In genomic region chr4:61425315-61425714, GRCh38 we compare ENCODE assay signal across 26 cellular contexts.
"Had no signal": no experiment of that assay in that cellular context is flagged by ENCODE, and none has a peak within 500 bp of the region (broad histone marks: within the 10 kb centered on the region; RNA-seq: fewer than 3 reads in every experiment).

No MANE protein-coding gene starts in this region.

- H3K27me3 Mint-ChIP-seq: activated naive CD8-positive, alpha-beta T cell; activated T-helper 17 cell treated with anti-CD3 and anti-CD28 coated beads, Interleukin-2, amount 50 U/mL, for 72 hours; brain; T-helper 17 cell had no signal

- H3K36me3 Mint-ChIP-seq: activated naive CD8-positive, alpha-beta T cell had no signal

- DNase-seq: activated CD4-positive, alpha-beta T cell treated with anti-CD3 and anti-CD28 coated beads for 48 hours; activated CD4-positive, alpha-beta T cell treated with anti-CD3 and anti-CD28 coated beads, Interleukin-2, amount 50 U/mL, for 4 hours; activated CD4-positive, CD25-positive, alpha-beta regulatory T cell treated with anti-CD3 and anti-CD28 coated beads, Interleukin-2, amount 50 U/mL, for 72 hours; activated gamma-delta T cell; activated naive CD4-positive, alpha-beta T cell treated with anti-CD3 and anti-CD28 coated beads for 36 hours; activated T-cell treated with anti-CD3 and anti-CD28 coated beads, Interleukin-2, amount 50 U/mL, for 48 hours; amygdala; cerebellar nuclear complex; Karpas-422; NCI-H1048; NCI-H146; NCI-H1930; NCI-H2171 treated with DMSO at 0.1 percent for 48 hours; NCI-H226; NCI-H526; NCI-H82; NK-92 treated with Interleukin-12 subunit alpha and Interleukin-12 subunit beta, amount 100 ng/mL, for 24 hours; SIG-M5; T-helper 17 cell; T-helper 9 cell had no signal

- H3K27ac Mint-ChIP-seq: activated naive CD4-positive, alpha-beta T cell treated with anti-CD3 and anti-CD28 coated beads for 36 hours; activated naive CD8-positive, alpha-beta T cell; activated T-helper 17 cell treated with anti-CD3 and anti-CD28 coated beads, Interleukin-2, amount 50 U/mL, for 72 hours; brain; T-helper 17 cell; WTC11 had no signal

- FAIRE-seq: astrocyte, RCC 7860 had no signal

- H3K4me3 Mint-ChIP-seq: activated naive CD4-positive, alpha-beta T cell treated with anti-CD3 and anti-CD28 coated beads for 36 hours; activated naive CD8-positive, alpha-beta T cell; activated T-helper 17 cell treated with anti-CD3 and anti-CD28 coated beads, Interleukin-2, amount 50 U/mL, for 72 hours; brain; T-helper 17 cell; WTC11 had no signal

- ATAC-seq: activated T-helper 17 cell treated with anti-CD3 and anti-CD28 coated beads, Interleukin-2, amount 50 U/mL, for 72 hours; T-helper 17 cell; WTC11 had no signal

- H3K4me1 Mint-ChIP-seq: activated T-helper 17 cell treated with anti-CD3 and anti-CD28 coated beads, Interleukin-2, amount 50 U/mL, for 72 hours; brain; T-helper 17 cell; WTC11 had no signal
